ENCODE assay signal across 8 cellular contexts in genomic region chr5:107388111-107388861, GRCh38.
A peak's percentile ranks its signal among the peaks of the same experiment; 100 is the strongest.
DNase-seq lines count a peak whose midpoint lies in the region; ATAC-seq, FAIRE-seq and TF ChIP-seq lines count a peak whose summit lies in the region.

No MANE protein-coding gene starts in this region.

- no peak for TF ChIP-seq EP300 in suprapubic skin (IDR thresholded peaks at IDR 0.05)

- CTCF ChIA-PET in RWPE1 (lab: Yijun Ruan, JAX) = no interaction called here

- no peaks in the 10 kb centered on the region for H3K36me3 ChIP-seq in suprapubic skin

- H3K9me3 ChIP-seq in suprapubic skin = no peaks in the 10 kb centered on the region

- H3K27ac ChIP-seq in RWPE1 (peak overlapping the region; percentile 64), suprapubic skin (peak overlapping the region; percentile 79)

- ATAC-seq in GM18861 (IDR thresholded peaks at IDR 0.05; ENCODE audit: unreplicated experiment) (peak; percentile 42), HG03097 (IDR thresholded peaks at IDR 0.05; ENCODE audit: low FRiP score, unreplicated experiment) (peak; percentile 39)

- 22% methylated on average over 9 of the region's 9 CpGs for WGBS in suprapubic skin

- peak; percentile 66 for DNase-seq in AG08395 (ENCODE audit: low spot score)
- peak; percentile 84 for DNase-seq in RWPE1 (ENCODE audit: low spot score)
- peak; percentile 94 for DNase-seq in fibroblast of the conjunctiva (ENCODE audit: low read depth)
- no peak for DNase-seq in suprapubic skin (ENCODE audit: low spot score in 2 of 2)
- no peak for DNase-seq in NCI-H510A (lab: John Stamatoyannopoulos, UW)
- DNase-seq in frontal cortex (ENCODE audit: low spot score in 2 of 2) = no peak

- peaks cover 30% of the 10 kb centered on the region for H3K4me1 ChIP-seq in suprapubic skin

- TF ChIP-seq POLR2A in suprapubic skin (IDR thresholded peaks at IDR 0.05) = no peak

- POLR2A ChIA-PET in RWPE1 (lab: Yijun Ruan, JAX; ENCODE audit: low non-redundant PET) = no interaction called here

- no peaks in the 10 kb centered on the region for H3K27me3 ChIP-seq in suprapubic skin

- peak overlapping the region; percentile 11 for H3K4me3 ChIP-seq in suprapubic skin

- TF ChIP-seq CTCF in RWPE1 (conservative IDR thresholded peaks at IDR 0.05; ENCODE audit: low read depth) (no peak), suprapubic skin (IDR thresholded peaks at IDR 0.05) (no peak)

- no peak for FAIRE-seq in frontal cortex (lab: Jason Lieb, UNC)

Comparison
In these comparisons a context has a peak if more than half of its experiments do, and no peak if none do; other contexts are left out.
1. DNase-seq: peak in AG08395 (single experiment), RWPE1 (single experiment) and fibroblast of the conjunctiva (single experiment); none in suprapubic skin (0 of 2), NCI-H510A (single experiment) and frontal cortex (0 of 2).